2 cellular contexts compared by ENCODE assay signal in genomic region chr1:91244737-91245136, GRCh38.
TF ChIP-seq lines count a peak whose summit lies in the region.

No MANE protein-coding gene starts in this region.

TF ChIP-seq in liver, 16 proteins besides CTCF, POLR2A, EP300 and RAD21 (continued from another document):
- TF ChIP-seq REST (IDR thresholded peaks at IDR 0.05) (no peak), HNF4G (IDR thresholded peaks at IDR 0.05) (no peak), ZBTB33 (IDR thresholded peaks at IDR 0.05) (no peak), ATF3 (IDR thresholded peaks at IDR 0.05) (no peak), YY1 (IDR thresholded peaks at IDR 0.05) (no peak), JUND (IDR thresholded peaks at IDR 0.05) (no peak), SP1 (IDR thresholded peaks at IDR 0.05) (no peak), TAF1 (conservative IDR thresholded peaks at IDR 0.05) (no peak)

TF ChIP-seq in HepG2, 621 proteins besides CTCF, POLR2A, EP300 and RAD21 (continued from another document):
- TF ChIP-seq ZNF337 (CRISPR knock-in tag; IDR thresholded peaks at IDR 0.05; ENCODE audit: borderline replicate concordance, low read depth) = no peak
- TF ChIP-seq JUND (CRISPR knock-in tag; IDR thresholded peaks at IDR 0.05) = no peak
TF ChIP-seq in HepG2: peak in this region for 0.
